9 cellular contexts compared by ENCODE assay signal in the genomic region with DNA sequence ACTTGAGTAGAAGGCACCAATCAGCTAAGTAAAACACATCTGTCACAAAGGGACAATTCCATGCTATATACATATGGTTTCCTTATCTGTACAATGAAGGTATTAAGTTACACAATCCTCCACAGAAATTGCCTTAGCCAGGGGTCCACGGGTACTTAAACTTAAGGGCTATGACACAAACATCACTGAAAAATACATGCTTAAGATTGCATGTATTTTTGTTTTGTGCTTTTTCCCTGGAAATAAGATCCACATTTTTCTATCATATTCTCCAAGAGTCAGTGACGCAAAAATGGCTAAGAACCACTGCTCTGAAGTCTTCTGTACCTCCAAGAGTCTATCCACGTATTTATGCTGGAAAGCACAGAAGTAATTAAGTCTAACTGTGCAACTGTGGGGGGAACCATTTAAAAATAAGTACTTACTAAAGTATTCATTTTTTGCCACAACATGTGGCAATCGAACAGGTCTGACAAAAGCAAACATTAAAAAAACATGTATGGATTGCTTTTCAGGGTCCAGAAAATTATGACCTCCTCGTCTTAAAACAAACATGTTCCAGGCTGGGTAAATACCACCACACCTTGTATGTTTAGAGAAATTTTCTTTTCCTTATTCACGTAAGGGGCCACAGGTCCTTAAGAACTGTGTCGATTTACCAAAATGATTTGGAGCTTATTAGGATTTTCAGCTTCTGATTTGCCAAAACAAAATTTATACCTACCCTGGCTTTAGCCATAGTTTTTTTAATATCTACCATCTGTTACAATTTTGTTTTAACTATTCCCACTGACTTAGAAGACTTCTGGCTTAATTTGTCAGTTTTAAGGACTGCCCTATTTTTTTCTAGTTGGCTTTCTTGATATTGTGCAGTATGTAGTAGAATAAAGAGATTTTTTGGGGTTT. TPM values are rescaled to one million over a fixed set of nuclear protein-coding genes. Genes with fewer than 3 reads are reported as not detected.
DNase-seq lines count a peak whose midpoint lies in the region; ATAC-seq and TF ChIP-seq lines count a peak whose summit lies in the region.
"Had no signal": no experiment of that assay in that cellular context is flagged by ENCODE, and none has a peak within 500 bp of the region (broad histone marks: within the 10 kb centered on the region; RNA-seq: fewer than 3 reads in every experiment).

No MANE protein-coding gene starts in this region.

- peak in 1 of 2 donors; percentile 65 for DNase-seq in cardiac muscle cell (ENCODE audit: low read depth in 1 of 2, low spot score in 1 of 2)
- no peak for DNase-seq in Right ventricle myocardium inferior (ENCODE audit: missing footprints)
- DNase-seq in brain microvascular endothelial cell = no peak
- no peak for DNase-seq in mesendoderm
- no peak for DNase-seq in OCI-M1 (lab: John Stamatoyannopoulos, UW)
- DNase-seq in NCI-H1105 (lab: John Stamatoyannopoulos, UW) = no peak
- DNase-seq: activated CD8-positive, alpha-beta memory T cell treated with anti-CD3 and anti-CD28 coated beads, Interleukin-2, amount 50 U/mL, for 4 hours had no signal

- H3K4me2 ChIP-seq in mesendoderm (ENCODE audit: low read length) = peak overlapping the region; percentile 28

- in situ Hi-C loops in brain microvascular endothelial cell (cut with HindIII; ENCODE audit: low pct_ligation_motif_present, low sequenced_read_pairs) = no loop called here

- no CpG with 5 or more reads among the region's 7 CpGs for WGBS in mesendoderm (ENCODE audit: extremely low coverage, insufficient coverage, low lambda C conversion rate)
- WGBS in urinary bladder = 33% methylated on average over 7 of the region's 7 CpGs

- H3K4ac ChIP-seq in mesendoderm (ENCODE audit: low read depth, low read length) = no peak overlapping the region

- H3K18ac ChIP-seq in mesendoderm (ENCODE audit: low read length) = no peak overlapping the region

- H4K8ac ChIP-seq in mesendoderm (ENCODE audit: low read depth, low read length) = no peak overlapping the region

- no peak overlapping the region for H2BK120ac ChIP-seq in mesendoderm (ENCODE audit: low read depth, low read length)

- peak overlapping the region; percentile 37 for H3K27ac ChIP-seq in cardiac muscle cell
- H3K27ac ChIP-seq in brain microvascular endothelial cell = peak overlapping the region; percentile 94
- no peak overlapping the region for H3K27ac ChIP-seq in mesendoderm (ENCODE audit: low read depth, low read length)
- H3K27ac ChIP-seq in urinary bladder (ENCODE audit: low read depth) = peak overlapping the region; percentile 40

- peaks cover 6% of the 10 kb centered on the region for H3K79me1 ChIP-seq in mesendoderm (ENCODE audit: low read length)

- H3K56ac ChIP-seq in mesendoderm (ENCODE audit: low read length) = peak overlapping the region; percentile 54

- intact Hi-C loops in Right ventricle myocardium inferior (cut with DNase I) = loop anchor here (5.0 kb wide), 4 partner anchors 102 to 377 kb away; a partner anchor contains a TSS

- ATAC-seq in Right ventricle myocardium inferior = no peak
- no peak for ATAC-seq in GM21619 (IDR thresholded peaks at IDR 0.05; ENCODE audit: unreplicated experiment)

- no peak overlapping the region for H3K23ac ChIP-seq in mesendoderm (ENCODE audit: low read length)

- peaks cover 58% of the 10 kb centered on the region for H3K36me3 ChIP-seq in cardiac muscle cell
- peaks cover 72% of the 10 kb centered on the region for H3K36me3 ChIP-seq in brain microvascular endothelial cell (replicated peaks)
- peaks cover 16% of the 10 kb centered on the region for H3K36me3 ChIP-seq in mesendoderm (ENCODE audit: control insufficient read depth, insufficient read depth, low read length)
- H3K36me3 ChIP-seq in urinary bladder (ENCODE audit: insufficient read depth) = peaks cover 2% of the 10 kb centered on the region

- H3K4me3 ChIP-seq in cardiac muscle cell (peak overlapping the region; percentile 99), brain microvascular endothelial cell (ENCODE audit: low read depth, low read length) (peak overlapping the region; percentile 99), mesendoderm (ENCODE audit: low read length) (no peak overlapping the region), urinary bladder (ENCODE audit: low read depth, low read length) (peak overlapping the region; percentile 99)

- peaks cover 50% of the 10 kb centered on the region for H3K79me2 ChIP-seq in mesendoderm (ENCODE audit: control insufficient read depth, insufficient read depth, low read length)

- H2AK5ac ChIP-seq in mesendoderm (ENCODE audit: low read length) = no peak overlapping the region

- no peak overlapping the region for H2BK5ac ChIP-seq in mesendoderm (ENCODE audit: low read length)

- H3K4me1 ChIP-seq in cardiac muscle cell (ENCODE audit: low read depth) (peaks cover 31% of the 10 kb centered on the region), mesendoderm (ENCODE audit: control insufficient read depth, low read depth, low read length) (peaks cover 5% of the 10 kb centered on the region), urinary bladder (ENCODE audit: insufficient read depth) (no peaks in the 10 kb centered on the region)

- H4K5ac ChIP-seq in mesendoderm (ENCODE audit: low read length) = no peak overlapping the region

- H2BK15ac ChIP-seq in mesendoderm (replicated peaks; ENCODE audit: low read depth) = no peak overlapping the region

- TF ChIP-seq CTCF in cardiac muscle cell (IDR thresholded peaks at IDR 0.05; ENCODE audit: low read depth, low read length) (no peak), brain microvascular endothelial cell (IDR thresholded peaks at IDR 0.05; ENCODE audit: low read depth, low read length, missing control alignments) (no peak)

- peak overlapping the region; percentile 76 for H3K9ac ChIP-seq in mesendoderm (ENCODE audit: low read length)

- H3K9me3 ChIP-seq in cardiac muscle cell (ENCODE audit: low read depth) = no peaks in the 10 kb centered on the region

- no peaks in the 10 kb centered on the region for H3K27me3 ChIP-seq in cardiac muscle cell
- H3K27me3 ChIP-seq in brain microvascular endothelial cell (replicated peaks) = no peaks in the 10 kb centered on the region
- H3K27me3 ChIP-seq in mesendoderm (ENCODE audit: insufficient read depth, low read length, poor library complexity) = no peaks in the 10 kb centered on the region

RNA-seq across cellular contexts. Expression of a gene that starts 2.8 kb away (rescaled TPM):
- total RNA-seq in cardiac muscle cell (169 and 201 TPM in 2 replicates), Right ventricle myocardium inferior (161 TPM), urinary bladder (471 TPM)
- polyA plus RNA-seq in cardiac muscle cell (78.3 and 101 TPM in 2 replicates), urinary bladder (128 TPM)
- polyA plus RNA-seq in mesendoderm (2013, experiment 1 of 2) = 295 TPM
- 286 TPM for polyA plus RNA-seq in mesendoderm (2013, experiment 2 of 2)
